Comparison of ENCODE assay signal across 15 cellular contexts in the genomic region with DNA sequence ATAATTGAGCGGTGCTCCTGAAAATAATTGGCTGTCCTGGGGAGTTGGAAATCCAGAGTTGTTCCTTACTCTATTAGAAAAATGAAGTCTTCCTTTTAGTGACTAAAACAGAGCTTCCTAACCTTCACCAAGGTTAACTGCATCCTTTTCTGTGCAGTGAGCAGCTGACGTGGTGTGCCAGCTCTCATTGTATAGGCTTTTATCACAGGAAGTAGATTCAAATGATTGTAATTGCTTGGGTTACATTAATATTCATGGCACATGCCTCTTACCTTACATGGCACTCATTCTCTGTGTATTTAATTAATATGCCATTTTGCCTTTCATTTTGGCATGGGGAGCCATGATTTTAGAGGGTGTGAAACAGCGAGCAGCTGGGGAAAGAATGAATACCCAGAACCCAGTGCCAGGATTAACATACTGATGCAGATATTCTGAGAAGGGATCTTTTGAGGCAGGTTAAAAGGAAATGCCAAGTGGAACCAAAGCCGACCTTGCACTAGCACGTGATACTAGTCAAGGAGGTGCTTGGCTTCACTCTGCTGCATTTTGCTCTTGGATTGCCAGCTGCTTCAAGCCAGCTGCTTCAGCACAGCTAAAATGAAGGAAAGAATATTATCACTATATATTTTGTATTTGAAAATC.
DNase-seq lines count a peak whose midpoint lies in the region; ATAC-seq, FAIRE-seq and TF ChIP-seq lines count a peak whose summit lies in the region.
"Had no signal": no experiment of that assay in that cellular context is flagged by ENCODE, and none has a peak within 500 bp of the region (broad histone marks: within the 10 kb centered on the region; RNA-seq: fewer than 3 reads in every experiment).

No MANE protein-coding gene starts in this region.

- H3K27ac Mint-ChIP-seq in astrocyte (ENCODE audit: unreplicated experiment) = no peak overlapping the region
- H3K27ac Mint-ChIP-seq: memory B cell had no signal

- no peak overlapping the region for H3K9ac ChIP-seq in astrocyte (ENCODE audit: low read length)

- H3K4me1 ChIP-seq in astrocyte (ENCODE audit: insufficient read depth, low read length) = peaks cover 18% of the 10 kb centered on the region
- H3K4me1 ChIP-seq: SJSA1 had no signal

- H3K79me2 ChIP-seq in astrocyte (ENCODE audit: insufficient read depth, low read length) = peaks cover 47% of the 10 kb centered on the region

- DNase-seq in NCI-H748 (lab: John Stamatoyannopoulos, UW; ENCODE audit: unreplicated experiment) = peak; percentile 33
- DNase-seq in NCI-H748 treated with DMSO at 0.1 percent for 48 hours (lab: John Stamatoyannopoulos, UW) = no peak
- DNase-seq in NCI-H2081 treated with DMSO at 0.1 percent for 48 hours (lab: John Stamatoyannopoulos, UW) = peak; percentile 78
- DNase-seq in astrocyte (ENCODE audit: low read depth) = no peak
- DNase-seq in stimulated activated naive CD8-positive, alpha-beta T cell treated with anti-CD3 and anti-CD28 coated beads, Interleukin-15, Interleukin-2, amounts not matched to agents 100 U/mL and 50 U/mL, for 24 hours = no peak
- DNase-seq in effector CD4-positive, alpha-beta T cell = no peak
- DNase-seq in HuH-7.5 (ENCODE audit: low spot score) = no peak
- no peak for DNase-seq in NCI-H526 treated with DMSO at 0.1 percent for 48 hours (lab: John Stamatoyannopoulos, UW)
- DNase-seq: activated CD4-positive, alpha-beta T cell treated with anti-CD3 and anti-CD28 coated beads for 4 hours; activated naive CD4-positive, alpha-beta T cell; psoas muscle; trophoblast cell had no signal

- H3K4me1 Mint-ChIP-seq in astrocyte (ENCODE audit: low read depth, unreplicated experiment) = peaks cover 36% of the 10 kb centered on the region

- H3K27ac ChIP-seq in astrocyte (ENCODE audit: low read depth, low read length) = no peak overlapping the region
- H3K27ac ChIP-seq: psoas muscle, SJSA1 had no signal

- H3K4me3 Mint-ChIP-seq in astrocyte (ENCODE audit: unreplicated experiment) = no peak overlapping the region
- H3K4me3 Mint-ChIP-seq: memory B cell had no signal

- peaks cover 5% of the 10 kb centered on the region for H3K36me3 Mint-ChIP-seq in astrocyte (ENCODE audit: low read depth, unreplicated experiment)
- H3K36me3 Mint-ChIP-seq: memory B cell had no signal

- no peak for FAIRE-seq in astrocyte (lab: Jason Lieb, UNC)
- FAIRE-seq: G401.6 had no signal

- H3K27me3 ChIP-seq in astrocyte (ENCODE audit: insufficient read depth, low read length) = no peaks in the 10 kb centered on the region
- H3K27me3 ChIP-seq: SJSA1 had no signal

- H3K9me3 Mint-ChIP-seq in astrocyte (ENCODE audit: unreplicated experiment) = no peaks in the 10 kb centered on the region
- H3K9me3 Mint-ChIP-seq: memory B cell had no signal

- no peaks in the 10 kb centered on the region for H3K9me3 ChIP-seq in astrocyte (ENCODE audit: insufficient read depth, low read depth, low read length)
- H3K9me3 ChIP-seq: psoas muscle, SJSA1 had no signal

- H4K20me1 ChIP-seq in astrocyte (ENCODE audit: insufficient read depth, low read length) = peaks cover 36% of the 10 kb centered on the region

- no peak overlapping the region for H3K4me3 ChIP-seq in astrocyte (ENCODE audit: insufficient read depth, low read depth, low read length)
- H3K4me3 ChIP-seq: psoas muscle, SJSA1 had no signal

- no peaks in the 10 kb centered on the region for H3K27me3 Mint-ChIP-seq in astrocyte (ENCODE audit: low read depth, unreplicated experiment)
- H3K27me3 Mint-ChIP-seq: memory B cell had no signal

- H3K4me2 ChIP-seq in astrocyte (ENCODE audit: low read length) = peak overlapping the region; percentile 51

- H2AFZ ChIP-seq in astrocyte (ENCODE audit: low read depth, low read length) = no peak overlapping the region

- TF ChIP-seq CTCF in astrocyte (IDR thresholded peaks at IDR 0.05; ENCODE audit: insufficient read depth, low read depth, low read length) = no peak

- H3K36me3 ChIP-seq in astrocyte (ENCODE audit: insufficient read depth, low read length) = no peaks in the 10 kb centered on the region
- H3K36me3 ChIP-seq: SJSA1 had no signal

- ATAC-seq in stimulated activated naive CD8-positive, alpha-beta T cell treated with anti-CD3 and anti-CD28 coated beads, Interleukin-15, Interleukin-2, amounts not matched to agents 100 U/mL and 50 U/mL, for 24 hours = peak; percentile 32
- ATAC-seq: psoas muscle had no signal

Comparison
In these comparisons a context has a peak if more than half of its experiments do, and no peak if none do; other contexts are left out.
1. DNase-seq: peak in NCI-H748 (single experiment) and NCI-H2081 treated with DMSO at 0.1 percent for 48 hours (single experiment); none in NCI-H748 treated with DMSO at 0.1 percent for 48 hours (single experiment), astrocyte (single experiment), stimulated activated naive CD8-positive, alpha-beta T cell treated with anti-CD3 and anti-CD28 coated beads, Interleukin-15, Interleukin-2, amounts not matched to agents 100 U/mL and 50 U/mL, for 24 hours (single experiment), effector CD4-positive, alpha-beta T cell (single experiment), HuH-7.5 (single experiment) and NCI-H526 treated with DMSO at 0.1 percent for 48 hours (single experiment).